30 cellular contexts compared by ENCODE assay signal in genomic region chr16:14448874-14449273, GRCh38.
"Had no signal": no experiment of that assay in that cellular context is flagged by ENCODE, and none has a peak within 500 bp of the region (broad histone marks: within the 10 kb centered on the region; RNA-seq: fewer than 3 reads in every experiment).

No MANE protein-coding gene starts in this region.

- H3K4me1 Mint-ChIP-seq: activated CD4-positive, alpha-beta T cell treated with anti-CD3 and anti-CD28 coated beads, Interleukin-2, amount 10 ng/mL, durations not matched to agents 24 days and 14 days; activated naive CD8-positive, alpha-beta T cell treated with anti-CD3 and anti-CD28 coated beads for 36 hours had no signal

- H3K79me2 ChIP-seq: parathyroid adenoma had no signal

- H3K27ac Mint-ChIP-seq: activated CD4-positive, alpha-beta memory T cell treated with anti-CD3 and anti-CD28 coated beads for 36 hours; activated CD4-positive, alpha-beta T cell treated with anti-CD3 and anti-CD28 coated beads, Interleukin-2, amount 10 ng/mL, durations not matched to agents 24 days and 14 days; activated naive CD4-positive, alpha-beta T cell treated with anti-CD3 and anti-CD28 coated beads for 36 hours; activated naive CD8-positive, alpha-beta T cell treated with anti-CD3 and anti-CD28 coated beads for 36 hours; activated T-helper 1 cell treated with anti-CD3 and anti-CD28 coated beads, Interleukin-12 subunit alpha, Interleukin-12 subunit beta, Interleukin-2, Interleukin-4 antibody, amounts not matched to agents 30 ng/mL and 10 ng/mL and 1 ng/mL, durations not matched to agents 14 hours and 24 hours and 36 hours; natural killer cell; neural progenitor cell had no signal

- ATAC-seq: body of pancreas, heart right ventricle, natural killer cell, psoas muscle had no signal

- H3K4me3 Mint-ChIP-seq: activated CD4-positive, alpha-beta memory T cell treated with anti-CD3 and anti-CD28 coated beads for 36 hours; activated CD4-positive, alpha-beta T cell treated with anti-CD3 and anti-CD28 coated beads, Interleukin-2, amount 10 ng/mL, durations not matched to agents 24 days and 14 days; activated naive CD4-positive, alpha-beta T cell treated with anti-CD3 and anti-CD28 coated beads for 36 hours; activated naive CD8-positive, alpha-beta T cell treated with anti-CD3 and anti-CD28 coated beads for 36 hours; activated T-helper 1 cell treated with anti-CD3 and anti-CD28 coated beads, Interleukin-12 subunit alpha, Interleukin-12 subunit beta, Interleukin-2, Interleukin-4 antibody, amounts not matched to agents 30 ng/mL and 10 ng/mL and 1 ng/mL, durations not matched to agents 14 hours and 24 hours and 36 hours; natural killer cell; neural progenitor cell had no signal

- H3K27me3 ChIP-seq: adrenal gland, body of pancreas, esophagus squamous epithelium, heart right ventricle, neural progenitor cell, testis, uterus had no signal

- H3K9ac ChIP-seq: neural progenitor cell, parathyroid adenoma had no signal

- H3K4me3 ChIP-seq: adrenal gland, body of pancreas, esophagus squamous epithelium, heart right ventricle, neural progenitor cell, psoas muscle, smooth muscle cell, testis, uterus had no signal

- H3K4me1 ChIP-seq: body of pancreas, esophagus squamous epithelium, parathyroid adenoma, psoas muscle, testis, uterus had no signal

- H2AFZ ChIP-seq: neural progenitor cell, parathyroid adenoma had no signal

- H3K27ac ChIP-seq: adrenal gland, body of pancreas, epithelial cell of prostate, esophagus squamous epithelium, heart right ventricle, neural progenitor cell, parathyroid adenoma, psoas muscle, testis, uterus had no signal

- H3K36me3 Mint-ChIP-seq: natural killer cell, neural progenitor cell had no signal

- H3K9me3 ChIP-seq: adrenal gland, body of pancreas, esophagus squamous epithelium, heart right ventricle, psoas muscle, testis, uterus had no signal

- H3K36me3 ChIP-seq: adrenal gland, neural progenitor cell, uterus had no signal

- H3K9me3 Mint-ChIP-seq: activated CD4-positive, alpha-beta memory T cell treated with anti-CD3 and anti-CD28 coated beads for 36 hours; activated CD4-positive, alpha-beta T cell treated with anti-CD3 and anti-CD28 coated beads, Interleukin-2, amount 10 ng/mL, durations not matched to agents 24 days and 14 days; activated naive CD4-positive, alpha-beta T cell treated with anti-CD3 and anti-CD28 coated beads for 36 hours; activated naive CD8-positive, alpha-beta T cell treated with anti-CD3 and anti-CD28 coated beads for 36 hours; activated T-helper 1 cell treated with anti-CD3 and anti-CD28 coated beads, Interleukin-12 subunit alpha, Interleukin-12 subunit beta, Interleukin-2, Interleukin-4 antibody, amounts not matched to agents 30 ng/mL and 10 ng/mL and 1 ng/mL, durations not matched to agents 14 hours and 24 hours and 36 hours; natural killer cell; neural progenitor cell had no signal

- H3K27me3 Mint-ChIP-seq: activated CD4-positive, alpha-beta memory T cell treated with anti-CD3 and anti-CD28 coated beads for 36 hours; activated CD4-positive, alpha-beta T cell treated with anti-CD3 and anti-CD28 coated beads, Interleukin-2, amount 10 ng/mL, durations not matched to agents 24 days and 14 days; activated naive CD8-positive, alpha-beta T cell treated with anti-CD3 and anti-CD28 coated beads for 36 hours had no signal

- DNase-seq: activated CD4-positive, alpha-beta memory T cell treated with anti-CD3 and anti-CD28 coated beads for 36 hours; activated CD4-positive, alpha-beta T cell treated with anti-CD3 and anti-CD28 coated beads, Interleukin-2, amount 10 ng/mL, durations not matched to agents 24 days and 14 days; activated CD4-positive, CD25-positive, alpha-beta regulatory T cell treated with anti-CD3 and anti-CD28 coated beads, Interleukin-2, amount 50 U/mL, for 72 hours; activated CD8-positive, alpha-beta memory T cell treated with anti-CD3 and anti-CD28 coated beads, Interleukin-2, amount 50 U/mL, for 4 hours; activated effector memory CD4-positive, alpha-beta T cell treated with anti-CD3 and anti-CD28 coated beads, Interleukin-2, amount 50 U/mL, for 16 hours; activated naive CD4-positive, alpha-beta T cell treated with anti-CD3 and anti-CD28 coated beads for 36 hours; activated naive CD8-positive, alpha-beta T cell treated with anti-CD3 and anti-CD28 coated beads for 36 hours; activated T-cell treated with anti-CD3 and anti-CD28 coated beads, Interleukin-2, amount 50 U/mL, for 1 hour; adrenal gland; aorta; body of pancreas; effector CD8-positive, alpha-beta T cell; esophagus squamous epithelium; foreskin melanocyte; heart right ventricle; mesenchymal stem cell; natural killer cell; occipital lobe; psoas muscle; stimulated activated CD4-positive, alpha-beta T cell treated with anti-CD3 and anti-CD28 coated beads, Interleukin-15, amount 100 ng/mL, for 24 hours; stimulated activated CD4-positive, alpha-beta T cell treated with anti-CD3 and anti-CD28 coated beads, Interleukin-2, amount 100 ng/mL, for 24 hours; stimulated activated naive CD4-positive, alpha-beta T cell treated with Interleukin-2 at 50 U/mL for 16 hours; testis; trophoblast cell; uterus had no signal

- H3K4me2 ChIP-seq: neural progenitor cell, smooth muscle cell had no signal
